Comparison of ENCODE assay signal across 1 cellular context in the genomic region with DNA sequence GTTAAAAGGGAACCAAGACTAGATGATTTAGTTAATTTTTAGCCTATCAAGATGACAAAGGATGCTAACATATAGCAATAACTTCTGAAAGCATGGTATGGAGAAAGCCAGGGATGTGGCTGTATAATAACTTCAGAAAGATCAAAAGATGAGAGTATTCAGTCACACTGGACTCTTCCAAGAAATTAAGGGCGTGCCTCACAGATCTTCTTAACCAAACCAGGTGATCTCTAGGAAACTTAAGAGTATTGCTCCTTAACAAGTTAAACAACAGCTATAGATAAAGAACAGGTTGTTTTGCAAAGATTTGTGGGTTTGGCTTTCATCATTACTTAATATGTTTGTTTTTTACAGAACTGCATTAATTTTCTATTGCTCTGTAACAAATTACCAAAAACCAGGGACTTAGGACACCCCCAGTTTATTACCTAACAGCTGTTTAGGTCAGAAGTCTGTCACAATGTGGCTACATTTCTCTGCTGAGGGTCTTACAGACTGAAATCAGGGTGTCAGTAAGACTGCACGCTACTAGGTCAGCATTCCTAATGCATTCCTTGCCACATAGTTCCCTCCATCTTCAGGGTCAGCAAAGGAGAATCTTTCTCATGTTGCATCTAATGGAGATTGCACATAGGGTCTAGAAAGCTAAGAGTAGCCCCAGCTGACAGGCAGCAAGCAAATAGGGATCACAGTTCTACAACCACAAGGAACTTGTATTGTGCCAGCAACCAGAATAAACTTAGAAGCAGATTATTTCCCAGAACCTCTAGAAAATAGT.
TF ChIP-seq lines count a peak whose summit lies in the region.

No MANE protein-coding gene starts in this region.

TF ChIP-seq in IMR-90, 13 proteins besides CTCF, POLR2A, EP300 and RAD21:
- no peak for TF ChIP-seq MAFK (IDR thresholded peaks at IDR 0.05; ENCODE audit: low read depth, low read length)
- TF ChIP-seq CEBPB (IDR thresholded peaks at IDR 0.05; ENCODE audit: low read depth, low read length) = no peak
- TF ChIP-seq SMC3 (IDR thresholded peaks at IDR 0.05; ENCODE audit: low read depth, low read length) = no peak
- TF ChIP-seq FOS (IDR thresholded peaks at IDR 0.05; ENCODE audit: low read depth, low read length) = no peak
- TF ChIP-seq RFX5 (IDR thresholded peaks at IDR 0.05; ENCODE audit: low read depth, low read length) = no peak
- no peak for TF ChIP-seq MXI1 (IDR thresholded peaks at IDR 0.05; ENCODE audit: borderline replicate concordance, low read depth, low read length)
- TF ChIP-seq BHLHE40 (IDR thresholded peaks at IDR 0.05; ENCODE audit: low read depth, low read length) = no peak
- TF ChIP-seq, protein P1, sequence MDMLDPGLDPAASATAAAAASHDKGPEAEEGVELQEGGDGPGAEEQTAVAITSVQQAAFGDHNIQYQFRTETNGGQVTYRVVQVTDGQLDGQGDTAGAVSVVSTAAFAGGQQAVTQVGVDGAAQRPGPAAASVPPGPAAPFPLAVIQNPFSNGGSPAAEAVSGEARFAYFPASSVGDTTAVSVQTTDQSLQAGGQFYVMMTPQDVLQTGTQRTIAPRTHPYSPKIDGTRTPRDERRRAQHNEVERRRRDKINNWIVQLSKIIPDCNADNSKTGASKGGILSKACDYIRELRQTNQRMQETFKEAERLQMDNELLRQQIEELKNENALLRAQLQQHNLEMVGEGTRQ (IDR thresholded peaks at IDR 0.05; ENCODE audit: low read depth, low read length) = no peak
- TF ChIP-seq NFE2L2 (IDR thresholded peaks at IDR 0.05; ENCODE audit: low read depth, low read length) = no peak
- TF ChIP-seq CHD1 (IDR thresholded peaks at IDR 0.05; ENCODE audit: low read depth, low read length) = no peak
- TF ChIP-seq, protein P2, sequence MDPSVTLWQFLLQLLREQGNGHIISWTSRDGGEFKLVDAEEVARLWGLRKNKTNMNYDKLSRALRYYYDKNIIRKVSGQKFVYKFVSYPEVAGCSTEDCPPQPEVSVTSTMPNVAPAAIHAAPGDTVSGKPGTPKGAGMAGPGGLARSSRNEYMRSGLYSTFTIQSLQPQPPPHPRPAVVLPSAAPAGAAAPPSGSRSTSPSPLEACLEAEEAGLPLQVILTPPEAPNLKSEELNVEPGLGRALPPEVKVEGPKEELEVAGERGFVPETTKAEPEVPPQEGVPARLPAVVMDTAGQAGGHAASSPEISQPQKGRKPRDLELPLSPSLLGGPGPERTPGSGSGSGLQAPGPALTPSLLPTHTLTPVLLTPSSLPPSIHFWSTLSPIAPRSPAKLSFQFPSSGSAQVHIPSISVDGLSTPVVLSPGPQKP (IDR thresholded peaks at IDR 0.05; ENCODE audit: borderline replicate concordance, low read depth, low read length) = no peak
- TF ChIP-seq MAZ (IDR thresholded peaks at IDR 0.05; ENCODE audit: borderline replicate concordance, low read depth, low read length) = no peak
- TF ChIP-seq RCOR1 (IDR thresholded peaks at IDR 0.05; ENCODE audit: insufficient replicate concordance, low read length) = no peak
